Comparison of ENCODE assay signal across 23 cellular contexts in the genomic region with DNA sequence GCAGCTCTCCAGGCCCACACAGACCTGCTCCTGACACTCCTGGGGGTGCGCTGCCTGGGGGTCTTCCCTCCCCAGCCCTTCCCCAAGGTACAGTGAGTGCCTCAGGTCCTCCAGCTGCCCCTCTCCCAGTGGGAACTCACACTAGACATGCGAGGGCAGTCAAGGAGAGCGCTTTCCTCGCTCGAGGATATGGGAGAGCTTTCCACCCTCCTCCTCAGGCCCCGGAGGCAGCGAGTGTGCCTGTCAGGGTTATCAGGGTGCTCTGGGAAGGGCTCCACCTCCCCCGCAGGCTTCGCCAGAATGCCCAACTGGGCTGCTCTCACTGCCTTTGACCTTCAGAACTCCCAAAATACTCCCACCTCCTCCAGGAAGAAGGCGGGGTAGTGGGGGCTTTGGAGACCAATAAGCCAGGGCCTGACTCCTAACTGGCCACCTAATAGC.
"Had no signal": no experiment of that assay in that cellular context is flagged by ENCODE, and none has a peak within 500 bp of the region (broad histone marks: within the 10 kb centered on the region; RNA-seq: fewer than 3 reads in every experiment).

No MANE protein-coding gene starts in this region.

- H3K27me3 ChIP-seq: breast epithelium, colonic mucosa, esophagus muscularis mucosa, neural progenitor cell, tibial nerve, uterus had no signal

- DNase-seq: activated CD4-positive, alpha-beta T cell treated with anti-CD3 and anti-CD28 coated beads for 4 hours; activated CD4-positive, alpha-beta T cell treated with anti-CD3 and anti-CD28 coated beads, Interleukin-2, amount 50 U/mL, for 48 hours; activated CD4-positive, CD25-positive, alpha-beta regulatory T cell; activated CD8-positive, alpha-beta memory T cell treated with anti-CD3 and anti-CD28 coated beads, Interleukin-2, amount 50 U/mL, for 48 hours; activated naive CD4-positive, alpha-beta T cell treated with Interleukin-2 at 50 U/mL for 16 hours; activated naive CD8-positive, alpha-beta T cell treated with anti-CD3 and anti-CD28 coated beads, Interleukin-2, amount 10 ng/mL, durations not matched to agents 7 days and 5 days; activated T-cell treated with anti-CD3 and anti-CD28 coated beads, Interleukin-2, amount 50 U/mL, for 4 hours; amniotic stem cell; colonic mucosa; hippocampal formation; left cardiac atrium; naive thymus-derived CD4-positive, alpha-beta T cell; stimulated activated CD4-positive, alpha-beta T cell treated with anti-CD3 and anti-CD28 coated beads, Interleukin-12 subunit alpha, Interleukin-12 subunit beta, amount 100 ng/mL, for 4 hours; stimulated activated CD4-positive, alpha-beta T cell treated with anti-CD3 and anti-CD28 coated beads, Interleukin-4, amount 100 ng/mL, for 4 hours; stimulated activated naive CD8-positive, alpha-beta T cell treated with anti-CD3 and anti-CD28 coated beads, Interleukin-15, Interleukin-2, amounts not matched to agents 100 U/mL and 50 U/mL, for 24 hours; T-helper 17 cell; uterus had no signal

- H3K27ac ChIP-seq: colonic mucosa, esophagus muscularis mucosa, neural progenitor cell, prostate gland, tibial nerve, uterus had no signal

- ATAC-seq: left cardiac atrium; stimulated activated naive CD8-positive, alpha-beta T cell treated with anti-CD3 and anti-CD28 coated beads, Interleukin-15, Interleukin-2, amounts not matched to agents 100 U/mL and 50 U/mL, for 24 hours; T-helper 17 cell had no signal

- H2AFZ ChIP-seq: neural progenitor cell had no signal

- H3K36me3 ChIP-seq: breast epithelium, colonic mucosa, esophagus muscularis mucosa, neural progenitor cell, prostate gland, tibial nerve, uterus had no signal

- H3K4me2 ChIP-seq: neural progenitor cell had no signal

- H3K9ac ChIP-seq: neural progenitor cell had no signal

- H3K4me1 ChIP-seq: breast epithelium, colonic mucosa, prostate gland, uterus had no signal

- H3K9me3 ChIP-seq: breast epithelium, colonic mucosa, esophagus muscularis mucosa, prostate gland, tibial nerve, uterus had no signal

- H3K4me3 ChIP-seq: breast epithelium, colonic mucosa, esophagus muscularis mucosa, lung, neural progenitor cell, prostate gland, tibial nerve, uterus had no signal
